In genomic region chr7:112271162-112271561, GRCh38 we compare ENCODE assay signal across 14 cellular contexts.
"Had no signal": no experiment of that assay in that cellular context is flagged by ENCODE, and none has a peak within 500 bp of the region (broad histone marks: within the 10 kb centered on the region; RNA-seq: fewer than 3 reads in every experiment).

No MANE protein-coding gene starts in this region.

- H3K27ac Mint-ChIP-seq: activated naive CD8-positive, alpha-beta T cell treated with anti-CD3 and anti-CD28 coated beads for 36 hours; activated T-cell treated with anti-CD3 and anti-CD28 coated beads, Interleukin-2, amount 50 U/mL, for 72 hours; endodermal cell; naive thymus-derived CD8-positive, alpha-beta T cell; stimulated activated naive CD8-positive, alpha-beta T cell treated with anti-CD3 and anti-CD28 coated beads, Interleukin-15, amount 100 ng/mL, for 72 hours had no signal

- ATAC-seq: activated T-cell treated with anti-CD3 and anti-CD28 coated beads, Interleukin-2, amount 50 U/mL, for 72 hours; left cardiac atrium; naive thymus-derived CD8-positive, alpha-beta T cell; stimulated activated naive CD8-positive, alpha-beta T cell treated with anti-CD3 and anti-CD28 coated beads, Interleukin-15, amount 100 ng/mL, for 72 hours; upper lobe of right lung had no signal

- H3K4me3 Mint-ChIP-seq: activated naive CD8-positive, alpha-beta T cell treated with anti-CD3 and anti-CD28 coated beads for 36 hours; activated T-cell treated with anti-CD3 and anti-CD28 coated beads, Interleukin-2, amount 50 U/mL, for 72 hours; endodermal cell; immature natural killer cell; naive thymus-derived CD8-positive, alpha-beta T cell; stimulated activated naive CD8-positive, alpha-beta T cell treated with anti-CD3 and anti-CD28 coated beads, Interleukin-15, amount 100 ng/mL, for 72 hours had no signal

- H3K27me3 Mint-ChIP-seq: activated naive CD8-positive, alpha-beta T cell treated with anti-CD3 and anti-CD28 coated beads for 36 hours; naive thymus-derived CD8-positive, alpha-beta T cell; stimulated activated naive CD8-positive, alpha-beta T cell treated with anti-CD3 and anti-CD28 coated beads, Interleukin-15, amount 100 ng/mL, for 72 hours had no signal

- H3K9me3 Mint-ChIP-seq: activated naive CD8-positive, alpha-beta T cell treated with anti-CD3 and anti-CD28 coated beads for 36 hours; endodermal cell; stimulated activated naive CD8-positive, alpha-beta T cell treated with anti-CD3 and anti-CD28 coated beads, Interleukin-15, amount 100 ng/mL, for 72 hours had no signal

- DNase-seq: activated CD4-positive, alpha-beta T cell treated with anti-CD3 and anti-CD28 coated beads, Interleukin-2, amount 50 U/mL, for 48 hours; activated CD4-positive, CD25-positive, alpha-beta regulatory T cell treated with anti-CD3 and anti-CD28 coated beads, Interleukin-2, amount 50 U/mL, for 72 hours; activated gamma-delta T cell treated with Interleukin-2 at 50 U/mL for 16 hours; activated naive CD8-positive, alpha-beta T cell treated with anti-CD3 and anti-CD28 coated beads for 36 hours; activated T-cell treated with anti-CD3 and anti-CD28 coated beads, Interleukin-2, amount 50 U/mL, for 72 hours; anterior cingulate cortex; endodermal cell; immature natural killer cell; left cardiac atrium; naive thymus-derived CD8-positive, alpha-beta T cell; stimulated activated CD4-positive, alpha-beta T cell treated with anti-CD3 and anti-CD28 coated beads, Interleukin-4, amount 100 ng/mL, for 4 hours; stimulated activated naive CD8-positive, alpha-beta T cell treated with anti-CD3 and anti-CD28 coated beads, Interleukin-15, amount 100 ng/mL, for 72 hours; testis; upper lobe of right lung had no signal
